In the genomic region with DNA sequence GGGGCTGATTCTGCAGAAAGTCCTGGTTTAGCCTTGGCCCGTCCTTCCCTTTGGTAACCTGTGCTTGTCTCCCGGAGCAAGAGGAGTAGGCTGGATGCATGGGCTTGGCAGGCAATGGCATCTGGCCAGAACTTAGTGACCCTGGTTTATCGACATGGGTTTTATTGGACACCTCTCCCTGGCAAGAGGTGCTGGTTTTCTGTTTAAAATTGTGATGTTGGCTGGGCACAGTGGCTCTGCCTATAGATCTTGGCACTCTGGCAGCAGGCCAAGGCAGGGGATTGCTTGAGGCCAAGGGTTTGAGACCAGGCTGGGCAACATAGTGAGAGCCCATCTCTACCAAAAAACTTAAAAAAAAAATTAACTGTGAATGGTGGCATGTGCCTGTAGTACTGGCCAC, we compare ENCODE assay signal across 26 cellular contexts. TPM values are rescaled to one million over a fixed set of nuclear protein-coding genes. Genes with fewer than 3 reads are reported as not detected.
DNase-seq lines count a peak whose midpoint lies in the region; ATAC-seq, FAIRE-seq and TF ChIP-seq lines count a peak whose summit lies in the region.
"Had no signal": no experiment of that assay in that cellular context is flagged by ENCODE, and none has a peak within 500 bp of the region (broad histone marks: within the 10 kb centered on the region; RNA-seq: fewer than 3 reads in every experiment).

No MANE protein-coding gene starts in this region.

- no peak overlapping the region for H4K8ac ChIP-seq in neuronal stem cell (ENCODE audit: low read depth, low read length)

- intact Hi-C loops in right cardiac atrium (cut with DNase I), result no loop called here
- intact Hi-C loops in heart left ventricle (cut with DNase I), result no loop called here
- intact Hi-C loops in body of pancreas (cut with DNase I), result no loop called here

- H3K4me1 ChIP-seq in right cardiac atrium (ENCODE audit: control insufficient read depth, insufficient read depth, low read length) (no peaks in the 10 kb centered on the region), heart left ventricle (no peaks in the 10 kb centered on the region), body of pancreas (peaks cover 31% of the 10 kb centered on the region), neuronal stem cell (ENCODE audit: control insufficient read depth in 2 of 2, insufficient read depth in 1 of 2, low read depth in 1 of 2, low read length in 2 of 2) (no peaks in the 10 kb centered on the region)

- no peak overlapping the region for H3K4me2 ChIP-seq in neuronal stem cell (ENCODE audit: insufficient read depth, low read length, poor library complexity, severe bottlenecking)
- H3K4me2 ChIP-seq: BLaER1 had no signal

- no peak overlapping the region for H3K14ac ChIP-seq in neuronal stem cell (ENCODE audit: low read length)

- H3K9ac ChIP-seq in neuronal stem cell (ENCODE audit: low read depth, low read length, poor library complexity), result no peak overlapping the region
- H3K9ac ChIP-seq: BLaER1, GM23248 had no signal

- H3K18ac ChIP-seq in neuronal stem cell (ENCODE audit: low read length), result no peak overlapping the region

- TF ChIP-seq CTCF in heart left ventricle (IDR thresholded peaks at IDR 0.05) (no peak), body of pancreas (IDR thresholded peaks at IDR 0.05) (no peak), D721Med (IDR thresholded peaks at IDR 0.05; ENCODE audit: insufficient read depth, missing control alignments) (no peak), GM13976 (IDR thresholded peaks at IDR 0.05; ENCODE audit: borderline replicate concordance, control extremely low read depth, extremely low read depth, insufficient read depth, missing control alignments) (no peak)

- 66% methylated on average over 3 of the region's 3 CpGs for WGBS in right cardiac atrium
- 62 to 73% (median 67%) methylated on average over 3 of the region's 3 CpGs for WGBS in heart left ventricle, 4 donors
- WGBS in body of pancreas, 2 donors, result 30 to 40% methylated on average over 1 to 3 of the region's 3 CpGs
- WGBS in neuronal stem cell (ENCODE audit: extremely low coverage in 2 of 2, insufficient read length in 2 of 2, insufficient replicate concordance in 1 of 2), 2 donors, result no CpG with 5 or more reads among the region's 3 CpGs

- no peak overlapping the region for H3K23ac ChIP-seq in neuronal stem cell (ENCODE audit: low read depth, low read length, poor library complexity)

- H3K36me3 ChIP-seq in heart left ventricle (no peaks in the 10 kb centered on the region), body of pancreas (replicated peaks in 1 of 2; ENCODE audit: insufficient read depth in 1 of 2, low read depth in 2 of 2) (no peaks in the 10 kb centered on the region), neuronal stem cell (replicated peaks in 1 of 2; ENCODE audit: control insufficient read depth in 2 of 2, insufficient read depth in 2 of 2, low read length in 2 of 2) (no peaks in the 10 kb centered on the region)
- H3K36me3 ChIP-seq: BLaER1 had no signal

- H3K27me3 ChIP-seq in right cardiac atrium (ENCODE audit: control insufficient read depth, insufficient read depth) (no peaks in the 10 kb centered on the region), heart left ventricle (no peaks in the 10 kb centered on the region), body of pancreas (no peaks in the 10 kb centered on the region), neuronal stem cell (ENCODE audit: control insufficient read depth in 3 of 3, insufficient read depth in 3 of 3, low read depth in 1 of 3, low read length in 3 of 3) (peaks cover 0 to 31% (median 0%) of the 10 kb centered on the region in 3 experiments)
- H3K27me3 ChIP-seq: BLaER1 had no signal

- DNase-seq in right cardiac atrium (peak in 2 of 3 donors; percentile 15 to 58), heart left ventricle (no peak), body of pancreas (peak; percentile 42 to 61 (median 58)), neuronal stem cell (ENCODE audit: low spot score) (no peak), epidermal melanocyte (ENCODE audit: insufficient read length, low spot score) (no peak), D721Med (ENCODE audit: insufficient read length, low spot score) (no peak), GM13976 (ENCODE audit: low spot score) (no peak)
- no peak for DNase-seq in activated naive CD4-positive, alpha-beta T cell treated with anti-CD3 and anti-CD28 coated beads, Interleukin-2, amount 50 U/mL, for 16 hours
- DNase-seq: Caco-2; CD4-positive, CD25-positive, alpha-beta regulatory T cell; CD8-positive, alpha-beta T cell; DMS 273 treated with DMSO at 0.1 percent for 48 hours; DMS79; EL; GDM1; GM23248; H7; HCEC 1CT had no signal

- H2AFZ ChIP-seq in neuronal stem cell (ENCODE audit: low read length), result no peak overlapping the region
- H2AFZ ChIP-seq: GM23248 had no signal

- H3K79me1 ChIP-seq in neuronal stem cell (ENCODE audit: low read depth, low read length), result no peaks in the 10 kb centered on the region

- no peak for ATAC-seq in right cardiac atrium
- no peak for ATAC-seq in heart left ventricle
- ATAC-seq in body of pancreas, result no peak
- ATAC-seq: CD8-positive, alpha-beta T cell; GM12878 had no signal

- no peak overlapping the region for H2BK120ac ChIP-seq in neuronal stem cell (ENCODE audit: low read depth, low read length)

- in situ Hi-C loops in GM13976 (cut with MboI; ENCODE audit: low sequenced_read_pairs, unreplicated experiment), result no loop called here

- H3K4ac ChIP-seq in neuronal stem cell (ENCODE audit: low read length), result no peak overlapping the region

- no peak overlapping the region for H4K91ac ChIP-seq in neuronal stem cell (ENCODE audit: low read depth, low read length, poor library complexity)

- no peak overlapping the region for H3K4me3 ChIP-seq in right cardiac atrium (ENCODE audit: low read length)
- no peak overlapping the region for H3K4me3 ChIP-seq in heart left ventricle
- H3K4me3 ChIP-seq in body of pancreas, result no peak overlapping the region
- H3K4me3 ChIP-seq in neuronal stem cell (ENCODE audit: low read length in 2 of 2), result no peak overlapping the region
- H3K4me3 ChIP-seq: BLaER1, GM12878, GM23248 had no signal

- H2BK5ac ChIP-seq in neuronal stem cell (ENCODE audit: low read length), result no peak overlapping the region

- H3K9me3 ChIP-seq in right cardiac atrium (ENCODE audit: control insufficient read depth, low read length) (no peaks in the 10 kb centered on the region), heart left ventricle (no peaks in the 10 kb centered on the region), body of pancreas (no peaks in the 10 kb centered on the region), neuronal stem cell (replicated peaks in 1 of 2; ENCODE audit: control insufficient read depth in 2 of 2, insufficient read depth in 1 of 2, low read depth in 1 of 2, low read length in 2 of 2) (no peaks in the 10 kb centered on the region)
- H3K9me3 ChIP-seq: BLaER1, Caco-2 had no signal

- no peak overlapping the region for H2BK12ac ChIP-seq in neuronal stem cell (ENCODE audit: low read length)

- H3K27ac ChIP-seq in right cardiac atrium (ENCODE audit: low read length) (no peak overlapping the region), heart left ventricle (no peak overlapping the region), body of pancreas (peak overlapping the region in 3 of 4 donors; percentile 30 to 87 (median 69)), neuronal stem cell (replicated peaks; ENCODE audit: low read length) (no peak overlapping the region)
- H3K27ac ChIP-seq: 22Rv1, BLaER1, C4-2B, GM23248 had no signal

- peak overlapping the region; percentile 74 for H2AK5ac ChIP-seq in neuronal stem cell (ENCODE audit: low read depth, low read length)

- no peak for FAIRE-seq in D721Med (lab: Jason Lieb, UNC)
- FAIRE-seq: A204.1, GM12878, GM18507, H1 had no signal

- H2BK15ac ChIP-seq in neuronal stem cell (ENCODE audit: low read length), result no peak overlapping the region

- TF ChIP-seq POLR2A in heart left ventricle (IDR thresholded peaks at IDR 0.05) (no peak), body of pancreas (IDR thresholded peaks at IDR 0.05) (no peak)

RNA-seq across cellular contexts. Expression of a gene that starts 31.2 kb away (rescaled TPM):
- total RNA-seq in right cardiac atrium (not detected), heart left ventricle (under 1 TPM in 1 of 9 donors, not detected in 8; 0.08 TPM), body of pancreas (not detected)
- polyA plus RNA-seq in right cardiac atrium (not detected), heart left ventricle (not detected)
- not detected for polyA plus RNA-seq in neuronal stem cell (2013, experiment 1 of 2)
- not detected for polyA plus RNA-seq in neuronal stem cell (2013, experiment 2 of 2)
- total RNA-seq: CD4-positive, CD25-positive, alpha-beta regulatory T cell; CD8-positive, alpha-beta T cell; GM23248; H1; H7 had no signal
- polyA plus RNA-seq: AG04450; CD4-positive, CD25-positive, alpha-beta regulatory T cell; GM23248; H1 had no signal

RNA-seq across cellular contexts. Expression of a gene that starts 35.7 kb away (rescaled TPM):
- 100 to 1,000 TPM in 3 of 4 donors, 10 to 100 TPM in 1; 98.6 to 126 (median 118) TPM for total RNA-seq in right cardiac atrium
- polyA plus RNA-seq in right cardiac atrium, result 94.6 TPM
- 100 to 1,000 TPM in 8 of 9 donors, 10 to 100 TPM in 1; 86.9 to 197 (median 117) TPM for total RNA-seq in heart left ventricle
- 100 to 1,000 TPM in 1 of 2 donors, 10 to 100 TPM in 1; 41.4 to 226 TPM for polyA plus RNA-seq in heart left ventricle
- total RNA-seq in body of pancreas, result 100 to 1,000 TPM; 211 to 293 TPM
- polyA plus RNA-seq in neuronal stem cell (2013, experiment 1 of 2), result 11.7 TPM
- 12.1 TPM for polyA plus RNA-seq in neuronal stem cell (2013, experiment 2 of 2)

Comparison
In these comparisons a context has a peak if more than half of its experiments do, and no peak if none do; other contexts are left out.
1. DNase-seq: peak in right cardiac atrium (2 of 3) and body of pancreas (4 of 4); none in heart left ventricle (0 of 5), neuronal stem cell (single experiment), activated naive CD4-positive, alpha-beta T cell treated with anti-CD3 and anti-CD28 coated beads, Interleukin-2, amount 50 U/mL, for 16 hours (single experiment), epidermal melanocyte (single experiment), D721Med (single experiment) and GM13976 (single experiment).
2. H3K27ac ChIP-seq: peak in body of pancreas (3 of 4); none in right cardiac atrium (single experiment), heart left ventricle (0 of 12) and neuronal stem cell (single experiment).